Comparison of ENCODE assay signal across 24 cellular contexts in genomic region chr13:37510441-37510840, GRCh38.
DNase-seq lines count a peak whose midpoint lies in the region; ATAC-seq, FAIRE-seq and TF ChIP-seq lines count a peak whose summit lies in the region.
"Had no signal": no experiment of that assay in that cellular context is flagged by ENCODE, and none has a peak within 500 bp of the region (broad histone marks: within the 10 kb centered on the region; RNA-seq: fewer than 3 reads in every experiment).

No MANE protein-coding gene starts in this region.

- no peaks in the 10 kb centered on the region for H3K27me3 Mint-ChIP-seq in MCF 10A (ENCODE audit: insufficient read depth, unreplicated experiment)
- no peaks in the 10 kb centered on the region for H3K27me3 Mint-ChIP-seq in CD4-positive, alpha-beta memory T cell

- H3K27ac ChIP-seq in breast epithelium (no peak overlapping the region), hepatocyte (no peak overlapping the region), psoas muscle (no peak overlapping the region)
- no peak overlapping the region for H3K27ac ChIP-seq in CD4-positive, alpha-beta memory T cell (ENCODE audit: low read depth, low read length)
- H3K27ac ChIP-seq: A549 had no signal

- H3K9me2 ChIP-seq in hepatocyte (replicated peaks; ENCODE audit: insufficient read depth): no peaks in the 10 kb centered on the region

- no peak for ATAC-seq in HG03045 (IDR thresholded peaks at IDR 0.05; ENCODE audit: unreplicated experiment)
- no peak for ATAC-seq in psoas muscle
- ATAC-seq: A549; CD8-positive, alpha-beta T cell; HCT116; HepG2; K562 had no signal

- intact Hi-C loops in MCF 10A (cut with micrococcal nuclease): no loop called here
- intact Hi-C loops in breast epithelium (cut with DNase I; ENCODE audit: low total_unique reads): loop anchor here (5.0 kb wide), 1 partner anchor 348 kb away; no protein-coding TSS in a partner anchor
- intact Hi-C loops in psoas muscle (cut with DNase I): no loop called here
- intact Hi-C loops in CD4-positive, alpha-beta memory T cell (cut with micrococcal nuclease): no loop called here

- TF ChIP-seq POLR2A in breast epithelium (IDR thresholded peaks at IDR 0.05): no peak

- peak; percentile 75 for DNase-seq in MCF 10A (ENCODE audit: unreplicated experiment)
- DNase-seq in breast epithelium (ENCODE audit: low spot score in 2 of 2): no peak
- peak; percentile 90 for DNase-seq in bronchial epithelial cell (ENCODE audit: low read depth)
- no peak for DNase-seq in hepatocyte (ENCODE audit: low spot score)
- no peak for DNase-seq in psoas muscle
- DNase-seq in activated CD4-positive, alpha-beta T cell treated with anti-CD3 and anti-CD28 coated beads, Interleukin-2, amount 50 U/mL, for 48 hours: no peak
- DNase-seq in CD4-positive, alpha-beta memory T cell: no peak
- DNase-seq: CD8-positive, alpha-beta T cell; MM.1S; NCI-H1048; NCI-H1417 treated with DMSO at 0.1 percent for 48 hours; NCI-H2029; NCI-H2171; NCI-H345; NCI-H524 treated with DMSO at 0.1 percent for 48 hours; SHP77 had no signal

- no peak overlapping the region for H3K4me3 ChIP-seq in breast epithelium
- H3K4me3 ChIP-seq in bronchial epithelial cell (ENCODE audit: low read depth, low read length): no peak overlapping the region
- no peak overlapping the region for H3K4me3 ChIP-seq in hepatocyte
- no peak overlapping the region for H3K4me3 ChIP-seq in psoas muscle
- no peak overlapping the region for H3K4me3 ChIP-seq in CD4-positive, alpha-beta memory T cell (ENCODE audit: low read length in 2 of 2)
- H3K4me3 ChIP-seq: A549, GM23338, K562 had no signal

- peak overlapping the region; percentile 68 for H3K27ac Mint-ChIP-seq in MCF 10A (ENCODE audit: low read depth, unreplicated experiment)
- H3K27ac Mint-ChIP-seq in CD4-positive, alpha-beta memory T cell: no peak overlapping the region
- H3K27ac Mint-ChIP-seq: CD8-positive, alpha-beta T cell; GM23338 had no signal

- no peaks in the 10 kb centered on the region for H3K36me3 Mint-ChIP-seq in MCF 10A (ENCODE audit: insufficient read depth, unreplicated experiment)
- H3K36me3 Mint-ChIP-seq in CD4-positive, alpha-beta memory T cell: no peaks in the 10 kb centered on the region
- H3K36me3 Mint-ChIP-seq: CD8-positive, alpha-beta T cell had no signal

- H3K4me3 Mint-ChIP-seq in MCF 10A (ENCODE audit: unreplicated experiment): no peak overlapping the region
- H3K4me3 Mint-ChIP-seq in CD4-positive, alpha-beta memory T cell: no peak overlapping the region
- H3K4me3 Mint-ChIP-seq: CD8-positive, alpha-beta T cell; GM23338 had no signal

- no peaks in the 10 kb centered on the region for H3K27me3 ChIP-seq in breast epithelium
- H3K27me3 ChIP-seq in bronchial epithelial cell (ENCODE audit: control insufficient read depth, insufficient read depth, low read length): no peaks in the 10 kb centered on the region
- H3K27me3 ChIP-seq in hepatocyte: no peaks in the 10 kb centered on the region
- H3K27me3 ChIP-seq in psoas muscle (ENCODE audit: insufficient read depth in 3 of 3, low read length in 2 of 3): no peaks in the 10 kb centered on the region
- H3K27me3 ChIP-seq in CD4-positive, alpha-beta memory T cell (ENCODE audit: insufficient read depth, low read length): no peaks in the 10 kb centered on the region

- H4K20me1 ChIP-seq in hepatocyte (ENCODE audit: insufficient read depth, poor library complexity, severe bottlenecking): no peaks in the 10 kb centered on the region

- CTCF ChIA-PET in MCF 10A (lab: Yijun Ruan, JAX): interaction anchor here (0.7 to 1.5 kb wide), 2 partner anchors 9 to 19 kb away, joined by 4 to 5 read pairs; no protein-coding TSS in a partner anchor
- CTCF ChIA-PET in CD4-positive, alpha-beta memory T cell (lab: Charles Lee; ENCODE audit: partially characterized antibody): no interaction called here

- H3K79me2 ChIP-seq in hepatocyte: no peaks in the 10 kb centered on the region

- no peak overlapping the region for H2AFZ ChIP-seq in hepatocyte

- H3K36me3 ChIP-seq in breast epithelium (no peaks in the 10 kb centered on the region), bronchial epithelial cell (ENCODE audit: control insufficient read depth, insufficient read depth, low read length) (no peaks in the 10 kb centered on the region), hepatocyte (replicated peaks; ENCODE audit: insufficient read depth, low read depth) (no peaks in the 10 kb centered on the region), psoas muscle (ENCODE audit: insufficient read depth in 1 of 2, low read depth in 1 of 2) (no peaks in the 10 kb centered on the region)
- H3K36me3 ChIP-seq in CD4-positive, alpha-beta memory T cell (ENCODE audit: insufficient read depth, low read length): no peaks in the 10 kb centered on the region

- no peaks in the 10 kb centered on the region for H3K9me3 Mint-ChIP-seq in MCF 10A (ENCODE audit: unreplicated experiment)
- peaks cover 0 to 6% (median 0%) of the 10 kb centered on the region in 8 donors for H3K9me3 Mint-ChIP-seq in CD4-positive, alpha-beta memory T cell
- H3K9me3 Mint-ChIP-seq: GM23338 had no signal

- TF ChIP-seq CTCF in MCF 10A (IDR thresholded peaks at IDR 0.05; ENCODE audit: unreplicated experiment) (no peak), breast epithelium (IDR thresholded peaks at IDR 0.05) (no peak), bronchial epithelial cell (IDR thresholded peaks at IDR 0.05; ENCODE audit: insufficient read depth, low read length, severe bottlenecking) (no peak), hepatocyte (IDR thresholded peaks at IDR 0.05; ENCODE audit: poor library complexity) (no peak), psoas muscle (IDR thresholded peaks at IDR 0.05) (no peak)

- H3K4me1 ChIP-seq in breast epithelium (no peaks in the 10 kb centered on the region), hepatocyte (ENCODE audit: insufficient read depth) (no peaks in the 10 kb centered on the region), psoas muscle (no peaks in the 10 kb centered on the region)
- no peaks in the 10 kb centered on the region for H3K4me1 ChIP-seq in CD4-positive, alpha-beta memory T cell (ENCODE audit: insufficient read depth, low read length)
- H3K4me1 ChIP-seq: A549 had no signal

- H3K9me3 ChIP-seq in breast epithelium (no peaks in the 10 kb centered on the region), hepatocyte (ENCODE audit: low read depth) (no peaks in the 10 kb centered on the region), psoas muscle (no peaks in the 10 kb centered on the region)
- no peaks in the 10 kb centered on the region for H3K9me3 ChIP-seq in CD4-positive, alpha-beta memory T cell (ENCODE audit: control insufficient read depth in 1 of 2, low read length in 2 of 2)
- H3K9me3 ChIP-seq: A549 had no signal

- peaks cover 24% of the 10 kb centered on the region for H3K4me1 Mint-ChIP-seq in MCF 10A (ENCODE audit: insufficient read depth, unreplicated experiment)
- H3K4me1 Mint-ChIP-seq in CD4-positive, alpha-beta memory T cell: no peaks in the 10 kb centered on the region

- POLR2A ChIA-PET in MCF 10A (lab: Yijun Ruan, JAX): interaction anchor here (0.6 to 2.1 kb wide), 11 partner anchors 9 to 281 kb away, joined by 3 to 7 read pairs (median 4); no protein-coding TSS in a partner anchor
- POLR2A ChIA-PET in CD4-positive, alpha-beta memory T cell (lab: Charles Lee; ENCODE audit: partially characterized antibody): no interaction called here

- peak overlapping the region; percentile 25 for H3K4me2 ChIP-seq in hepatocyte
- H3K4me2 ChIP-seq: A549, GM23338 had no signal

- no TSS peak for BruUV-seq in MCF 10A (replicated peaks; lab: Mats Ljungman, UMichigan)

- WGBS in hepatocyte (ENCODE audit: low lambda C conversion rate, missing lambda C conversion rate): 44% methylated on average over 1 of the region's 1 CpG
- 29 to 40% (median 40%) methylated on average over 1 of the region's 1 CpG for WGBS in psoas muscle, 3 donors

- FAIRE-seq in bronchial epithelial cell (lab: Jason Lieb, UNC): no peak
- FAIRE-seq: A549, G401.6, GM18507, HepG2, K562 had no signal

Comparison
In these comparisons a context has a peak if more than half of its experiments do, and no peak if none do; other contexts are left out.
1. DNase-seq: peak in MCF 10A (single experiment) and bronchial epithelial cell (single experiment); none in breast epithelium (0 of 2), hepatocyte (single experiment), psoas muscle (0 of 2), activated CD4-positive, alpha-beta T cell treated with anti-CD3 and anti-CD28 coated beads, Interleukin-2, amount 50 U/mL, for 48 hours (0 of 2) and CD4-positive, alpha-beta memory T cell (0 of 5).